8 cellular contexts compared by ENCODE assay signal in the genomic region with DNA sequence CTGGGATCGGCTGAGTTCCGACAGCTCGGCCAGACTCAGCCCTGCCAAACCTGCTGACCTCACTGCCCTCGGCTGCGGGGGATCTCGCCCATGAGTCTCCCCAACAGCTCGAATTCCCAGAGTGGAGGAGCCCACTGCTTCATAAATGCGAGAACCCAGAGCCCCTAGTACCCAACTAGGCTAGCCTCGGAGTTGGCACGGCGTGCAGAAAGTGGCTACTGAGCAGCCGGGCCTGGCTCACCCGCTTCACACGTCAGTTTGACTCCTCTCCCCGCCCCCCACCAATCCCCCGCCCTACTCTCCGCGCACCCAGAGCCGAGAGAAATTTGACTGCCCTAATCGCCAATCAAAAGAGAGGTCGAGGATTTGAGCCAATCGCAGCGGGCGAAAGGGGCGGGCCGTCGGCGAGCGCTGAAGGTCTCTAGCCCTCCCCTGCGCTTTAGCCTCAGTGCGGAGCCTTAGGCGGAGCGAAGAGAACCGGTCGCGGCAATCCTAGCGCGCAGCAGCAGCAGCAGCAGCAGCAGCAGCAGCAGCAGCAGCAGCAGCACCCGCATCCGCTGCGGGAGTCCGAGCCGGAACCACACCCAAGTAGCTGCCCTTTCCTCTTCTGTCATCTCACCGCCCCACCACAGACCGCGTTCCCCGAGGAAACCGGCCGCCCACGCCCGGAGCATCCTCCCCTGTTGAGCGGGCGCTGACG. TPM values are rescaled to one million over a fixed set of nuclear protein-coding genes. Genes with fewer than 3 reads are reported as not detected.
DNase-seq lines count a peak whose midpoint lies in the region; ATAC-seq, FAIRE-seq and TF ChIP-seq lines count a peak whose summit lies in the region.

GLS (plus strand) TSS at position 448 of the 700 bp plus-strand sequence. CDS start 264 bp downstream, outside the sequence.

- H3K9me3 ChIP-seq in keratinocyte (ENCODE audit: control insufficient read depth, low read depth, low read length) = no peaks in the 10 kb centered on the region

- H2AFZ ChIP-seq in keratinocyte (ENCODE audit: control insufficient read depth, low read length) = peak within 1 kb of the TSS; percentile 96

- dilution Hi-C loops in keratinocyte (cut with MboI; ENCODE audit: extremely low pct_ligation_motif_present, low sequenced_read_pairs) = no loop called here

- H3K4me3 ChIP-seq in AG10803 (ENCODE audit: low read length) (peak within 1 kb of the TSS; percentile 95), keratinocyte (ENCODE audit: control insufficient read depth in 2 of 3, extremely low read depth in 1 of 3, insufficient read depth in 2 of 3, low read depth in 1 of 3, low read length in 3 of 3) (peak within 1 kb of the TSS; percentile 55 to 99 (median 87))

- H3K4me1 ChIP-seq in keratinocyte (ENCODE audit: control insufficient read depth, extremely low read depth, insufficient read depth, low read length) = peaks cover 31% of the 10 kb centered on the region

- DNase-seq in AG10803 (ENCODE audit: low read depth) (peak; percentile 96), NCI-H460 (ENCODE audit: extremely low read depth, low read depth) (peak; percentile 98), cerebellar nuclear complex (lab: John Stamatoyannopoulos, UW) (peak; percentile 92 to 95), keratinocyte (ENCODE audit: low read depth, low spot score) (no peak)
- peak; percentile 93 for DNase-seq in activated CD4-positive, CD25-positive, alpha-beta regulatory T cell treated with anti-CD3 and anti-CD28 coated beads, Interleukin-2, amount 50 U/mL, for 72 hours
- DNase-seq in stimulated activated CD4-positive, alpha-beta T cell treated with anti-CD3 and anti-CD28 coated beads, Interleukin-15, amount 100 ng/mL, for 1 hour (ENCODE audit: low read depth in 1 of 2, low spot score in 1 of 2) = peak; percentile 89

- peaks cover 49% of the 10 kb centered on the region for H3K79me2 ChIP-seq in keratinocyte (ENCODE audit: control insufficient read depth, insufficient read depth, low read length)

- H3K9ac ChIP-seq in keratinocyte (ENCODE audit: control insufficient read depth, extremely low read depth, insufficient read depth, low read length) = peak within 1 kb of the TSS; percentile 96

- H3K9me1 ChIP-seq in keratinocyte (ENCODE audit: control insufficient read depth, extremely low read depth, insufficient read depth, low read length) = no peaks in the 10 kb centered on the region

- peak; percentile 44 for FAIRE-seq in keratinocyte (lab: Jason Lieb, UNC)

- H3K27me3 ChIP-seq in keratinocyte (ENCODE audit: control insufficient read depth, extremely low read depth, insufficient read depth, low read length) = no peaks in the 10 kb centered on the region

- ATAC-seq in GM19043 (IDR thresholded peaks at IDR 0.05; ENCODE audit: low read depth, unreplicated experiment) = peak; percentile 63
- ATAC-seq in HG03378 (IDR thresholded peaks at IDR 0.05; ENCODE audit: unreplicated experiment) = peak; percentile 78

- peaks cover 2 to 7% of the 10 kb centered on the region in 2 experiments for H3K36me3 ChIP-seq in keratinocyte (ENCODE audit: control insufficient read depth in 2 of 2, extremely low read depth in 1 of 2, insufficient read depth in 2 of 2, low read length in 2 of 2)

- H3K4me2 ChIP-seq in keratinocyte (ENCODE audit: control insufficient read depth, extremely low read depth, insufficient read depth, low read depth, low read length) = peak within 1 kb of the TSS; percentile 99

- TF ChIP-seq CTCF in AG10803 (conservative IDR thresholded peaks at IDR 0.05; ENCODE audit: low read length) = no peak
- no peak for TF ChIP-seq CTCF in keratinocyte (optimal IDR thresholded peaks at IDR 0.05 in 1 of 3, IDR thresholded peaks at IDR 0.05 in 1 of 3, conservative IDR thresholded peaks at IDR 0.05 in 1 of 3; ENCODE audit: extremely low read depth in 1 of 3, insufficient read depth in 2 of 3, low read length in 3 of 3)

- peaks cover 14% of the 10 kb centered on the region for H4K20me1 ChIP-seq in keratinocyte (ENCODE audit: control insufficient read depth, extremely low read depth, insufficient read depth, low read length)

- peak within 1 kb of the TSS; percentile 91 for H3K27ac ChIP-seq in keratinocyte (ENCODE audit: control insufficient read depth, insufficient read depth, low read length)

RNA-seq across cellular contexts. Expression of gene GLS, which starts in this region (rescaled TPM):
- total RNA-seq in NCI-H460 (2014; rRNA removed; shearing (Covaris generic)) = 90.4 and 106 TPM in 2 replicates
- 126 and 298 TPM in 2 replicates for polyA plus RNA-seq in NCI-H460 (2014; cell fraction: nucleus; rRNA removed)
- 70.9 to 130 TPM (median 98.4 TPM) in 3 replicates for polyA plus RNA-seq in keratinocyte
- polyA plus RNA-seq in keratinocyte (2011; ENCODE audit: low read depth) = 73.4 TPM
- 35.9 and 65.0 TPM in 2 replicates for polyA plus RNA-seq in keratinocyte (2011; cell fraction: cytosol; rRNA removed)
- 125 and 208 TPM in 2 replicates for polyA plus RNA-seq in keratinocyte (2011; cell fraction: nucleus; rRNA removed)
- polyA plus RNA-seq in keratinocyte (2012; ENCODE audit: low replicate concordance) = 84.0 and 86.3 TPM in 2 replicates
- polyA minus RNA-seq in keratinocyte = 54.3 to 225 TPM (median 97.0 TPM) in 3 replicates
- polyA minus RNA-seq in keratinocyte (2011; cell fraction: cytosol; rRNA and poly(A)+ RNA removed) = 85.0 TPM
- polyA minus RNA-seq in keratinocyte (2011; cell fraction: nucleus; rRNA and poly(A)+ RNA removed) = 243 and 504 TPM in 2 replicates
